23 cellular contexts compared by ENCODE assay signal in the genomic region with DNA sequence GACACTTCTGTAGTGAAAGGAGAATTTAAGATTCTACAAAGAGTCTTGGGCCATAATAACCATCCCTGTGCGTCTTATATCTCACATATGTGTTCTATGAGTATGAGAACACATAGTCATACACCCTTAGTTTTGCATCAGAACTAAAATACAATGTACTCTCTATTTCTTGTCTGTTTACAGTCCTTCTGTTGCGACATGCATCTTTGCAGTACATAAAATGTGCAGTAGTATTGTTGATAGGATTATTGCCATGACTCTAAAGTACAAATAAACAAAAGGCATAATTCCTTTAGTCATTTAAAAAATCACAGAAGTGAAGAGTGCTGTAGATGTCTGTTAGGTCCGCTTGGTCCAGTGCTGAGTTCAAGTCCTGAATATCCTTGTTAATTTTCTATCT.
DNase-seq lines count a peak whose midpoint lies in the region; ATAC-seq and TF ChIP-seq lines count a peak whose summit lies in the region.
"Had no signal": no experiment of that assay in that cellular context is flagged by ENCODE, and none has a peak within 500 bp of the region (broad histone marks: within the 10 kb centered on the region; RNA-seq: fewer than 3 reads in every experiment).

No MANE protein-coding gene starts in this region.

- H3K4me2 ChIP-seq in mammary epithelial cell (ENCODE audit: insufficient read depth, low read depth, low read length) = no peak overlapping the region

- no peak overlapping the region for H3K9ac ChIP-seq in mammary epithelial cell (ENCODE audit: insufficient read depth, low read length)

- TF ChIP-seq CTCF in left ventricle myocardium inferior (IDR thresholded peaks at IDR 0.05; ENCODE audit: borderline replicate concordance) (no peak), heart right ventricle (IDR thresholded peaks at IDR 0.05) (no peak), mammary epithelial cell (conservative IDR thresholded peaks at IDR 0.05 in 1 of 2, IDR thresholded peaks at IDR 0.05 in 1 of 2; ENCODE audit: extremely low read depth in 1 of 2, insufficient read depth in 1 of 2, low read depth in 1 of 2, low read length in 2 of 2) (no peak)

- H3K9me3 ChIP-seq in left ventricle myocardium inferior (replicated peaks) (peaks cover 17% of the 10 kb centered on the region), heart right ventricle (peaks cover 0 to 25% (median 6%) of the 10 kb centered on the region in 11 donors), mammary epithelial cell (replicated peaks; ENCODE audit: insufficient read depth, low read length) (no peaks in the 10 kb centered on the region)
- H3K9me3 ChIP-seq: SJSA1 had no signal

- H3K27ac ChIP-seq in left ventricle myocardium inferior (replicated peaks) (peak overlapping the region; percentile 69), heart right ventricle (peak overlapping the region in 4 of 10 donors; percentile 28 to 64 (median 50)), mammary epithelial cell (ENCODE audit: insufficient read depth, low read depth, low read length) (peak overlapping the region; percentile 64)
- H3K27ac ChIP-seq: adrenal gland, cardiac muscle cell, SJSA1, tibial nerve had no signal

- H3K4me3 ChIP-seq in left ventricle myocardium inferior (no peak overlapping the region), heart right ventricle (no peak overlapping the region), mammary epithelial cell (replicated peaks in 1 of 3; ENCODE audit: insufficient read depth in 1 of 3, low read depth in 2 of 3, low read length in 3 of 3) (no peak overlapping the region)
- H3K4me3 ChIP-seq: adrenal gland, cardiac muscle cell, SJSA1, tibial nerve had no signal

- no TSS peak for BruUV-seq in mammary epithelial cell (replicated peaks; lab: Mats Ljungman, UMichigan)

- dilution Hi-C loops in mammary epithelial cell (cut with HindIII; ENCODE audit: low sequenced_read_pairs) = no loop called here

- H3K79me2 ChIP-seq in mammary epithelial cell (ENCODE audit: insufficient read depth, low read length) = no peaks in the 10 kb centered on the region

- no peaks in the 10 kb centered on the region for H3K36me3 ChIP-seq in left ventricle myocardium inferior
- no peaks in the 10 kb centered on the region for H3K36me3 ChIP-seq in heart right ventricle
- H3K36me3 ChIP-seq in mammary epithelial cell (ENCODE audit: insufficient read depth, low read length) = no peaks in the 10 kb centered on the region
- H3K36me3 ChIP-seq: adrenal gland, cardiac muscle cell, SJSA1, tibial nerve had no signal

- intact Hi-C loops in left ventricle myocardium inferior (cut with micrococcal nuclease) (no loop called here), heart right ventricle (cut with DNase I) (loop anchor here in 3 of 10 donors (5.0 to 10.0 kb wide), 2 partner anchors 196 to 203 kb away; partner anchors contain the start of gene NR3C1 (in 2 of the 3)), mammary epithelial cell (cut with micrococcal nuclease) (loop anchor here (2.0 to 10.0 kb wide), 4 partner anchors 25 to 201 kb away; partner anchors contain the start of gene NR3C1), left colon (cut with DNase I, micrococcal nuclease) (no loop called here)

- 95 to 96% methylated on average over 3 of the region's 3 CpGs for WGBS in heart right ventricle, 2 donors
- WGBS in mammary epithelial cell (ENCODE audit: low coverage, missing lambda C conversion rate) = 92% methylated on average over 3 of the region's 3 CpGs

- H3K27me3 ChIP-seq in left ventricle myocardium inferior (ENCODE audit: low read depth) (no peaks in the 10 kb centered on the region), heart right ventricle (no peaks in the 10 kb centered on the region), mammary epithelial cell (ENCODE audit: insufficient read depth, low read length) (no peaks in the 10 kb centered on the region)
- H3K27me3 ChIP-seq: adrenal gland, cardiac muscle cell, SJSA1, tibial nerve had no signal

- DNase-seq in left ventricle myocardium inferior (no peak), heart right ventricle (no peak), mammary epithelial cell (peak; percentile 56), iris pigment epithelial cell (ENCODE audit: low read depth) (peak; percentile 86), anterior cingulate cortex (lab: John Stamatoyannopoulos, UW) (no peak), NCI-H187 (lab: John Stamatoyannopoulos, UW) (no peak), left colon (no peak), hippocampal formation (lab: John Stamatoyannopoulos, UW) (no peak)
- DNase-seq: 8988T; activated CD4-positive, alpha-beta T cell treated with anti-CD3 and anti-CD28 coated beads for 4 hours; activated CD8-positive, alpha-beta memory T cell treated with anti-CD3 and anti-CD28 coated beads for 24 hours; activated naive CD4-positive, alpha-beta T cell; activated T-cell treated with anti-CD3 and anti-CD28 coated beads, Interleukin-2, amount 50 U/mL, for 1 hour; CD8-positive, alpha-beta memory T cell; endodermal cell; NCI-H1436 treated with DMSO at 0.1 percent for 48 hours; NCI-H69; posterior cingulate gyrus; stimulated activated CD8-positive, alpha-beta memory T cell treated with anti-CD3 and anti-CD28 coated beads, Interleukin-4, amount 100 ng/mL, for 48 hours had no signal

- H4K20me1 ChIP-seq in mammary epithelial cell (ENCODE audit: insufficient read depth, low read length) = no peaks in the 10 kb centered on the region

- H3K4me1 ChIP-seq in left ventricle myocardium inferior (peaks cover 53% of the 10 kb centered on the region), heart right ventricle (peaks cover 5 to 72% (median 50%) of the 10 kb centered on the region in 9 donors), mammary epithelial cell (ENCODE audit: insufficient read depth, low read length) (peaks cover 67% of the 10 kb centered on the region)
- H3K4me1 ChIP-seq: adrenal gland had no signal

- ATAC-seq in heart right ventricle (no peak), left colon (no peak)

- CTCF ChIA-PET in mammary epithelial cell (lab: Charles Lee; ENCODE audit: low non-redundant PET) = no interaction called here

- in situ Hi-C loops in mammary epithelial cell (cut with MboI; ENCODE audit: low sequenced_read_pairs in 2 of 2) = no loop called here

- no peak overlapping the region for H2AFZ ChIP-seq in mammary epithelial cell (ENCODE audit: low read depth, low read length)

Comparison
In these comparisons a context has a peak if more than half of its experiments do, and no peak if none do; other contexts are left out.
1. DNase-seq: peak in mammary epithelial cell (single experiment) and iris pigment epithelial cell (single experiment); none in left ventricle myocardium inferior (single experiment), heart right ventricle (0 of 2), anterior cingulate cortex (0 of 58), NCI-H187 (0 of 2), left colon (0 of 2) and hippocampal formation (0 of 2).